ENCODE assay signal across 18 cellular contexts in the genomic region with DNA sequence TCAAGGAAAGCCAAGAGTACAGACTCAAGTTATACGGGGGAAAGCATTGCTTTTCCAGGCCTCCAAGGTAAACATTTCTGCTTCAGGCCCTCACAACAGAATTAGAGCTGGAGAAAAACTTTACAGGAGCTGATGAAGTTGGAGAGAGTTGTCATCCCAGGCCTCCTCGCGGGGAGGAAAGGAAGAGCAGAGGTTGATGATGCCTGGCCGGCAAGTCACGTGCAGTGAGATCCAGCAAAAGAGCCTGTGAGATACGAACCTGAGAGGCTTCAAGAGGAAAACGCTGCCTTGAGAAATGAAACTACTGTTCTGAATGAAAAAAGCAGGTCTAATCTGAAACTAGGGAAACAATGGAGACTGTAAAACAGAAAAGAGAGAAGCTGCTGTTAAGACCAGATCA.
DNase-seq lines count a peak whose midpoint lies in the region; ATAC-seq and TF ChIP-seq lines count a peak whose summit lies in the region.
"Had no signal": no experiment of that assay in that cellular context is flagged by ENCODE, and none has a peak within 500 bp of the region (broad histone marks: within the 10 kb centered on the region; RNA-seq: fewer than 3 reads in every experiment).

No MANE protein-coding gene starts in this region.

- CTCF ChIA-PET in AG04450 (lab: Charles Lee): interaction anchor here (0.9 kb wide), 1 partner anchor 88 kb away, joined by 3 read pairs; no protein-coding TSS in a partner anchor

- H3K27me3 ChIP-seq in AG04450 (ENCODE audit: control insufficient read depth, insufficient read depth, low read length) (no peaks in the 10 kb centered on the region), esophagus muscularis mucosa (peaks cover 0 to 28% (median 0%) of the 10 kb centered on the region in 4 donors)
- H3K27me3 ChIP-seq: upper lobe of right lung had no signal

- POLR2A ChIA-PET in AG04450 (lab: Yijun Ruan, JAX): no interaction called here

- 54% methylated on average over 7 of the region's 7 CpGs for whole genome bisulfite sequencing in esophagus muscularis mucosa

- DNase-seq in AG04450 (ENCODE audit: low read depth, low spot score) (no peak), NCI-H2227 treated with DMSO at 0.1 percent for 48 hours (lab: John Stamatoyannopoulos, UW) (peak; percentile 29), esophagus muscularis mucosa (ENCODE audit: extremely low spot score) (peak; percentile 47), lung microvascular endothelial cell (ENCODE audit: low read depth in 2 of 2) (peak; percentile 23 to 77), Kasumi-1 (lab: John Stamatoyannopoulos, UW) (no peak), mucosa of gallbladder (ENCODE audit: low spot score) (no peak)
- DNase-seq: activated CD8-positive, alpha-beta memory T cell treated with anti-CD3 and anti-CD28 coated beads, Interleukin-2, amount 50 U/mL, for 4 hours; activated naive CD4-positive, alpha-beta T cell treated with anti-CD3 and anti-CD28 coated beads, Interleukin-2, amount 10 ng/mL, durations not matched to agents 7 days and 5 days; GDM1; NCI-H1048; NCI-H2171 treated with DMSO at 0.1 percent for 48 hours; spleen; stimulated activated naive B cell treated with anti-CD40 and anti-IgM and Interleukin-4, amounts not matched to agents 10 μg/mL and 1 μg/mL and 100 μg/mL, for 72 hours; upper lobe of right lung had no signal

- no peak for TF ChIP-seq EP300 in esophagus muscularis mucosa (IDR thresholded peaks at IDR 0.05)

- TF ChIP-seq POLR2A in esophagus muscularis mucosa (IDR thresholded peaks at IDR 0.05; ENCODE audit: low read depth): no peak

- H3K4me1 ChIP-seq in esophagus muscularis mucosa: no peaks in the 10 kb centered on the region
- H3K4me1 ChIP-seq: spleen, upper lobe of right lung had no signal

- H3K27ac ChIP-seq in AG04450 (ENCODE audit: low read depth, low read length): no peak overlapping the region
- no peak overlapping the region for H3K27ac ChIP-seq in esophagus muscularis mucosa (replicated peaks in 1 of 4)
- H3K27ac ChIP-seq: spleen, upper lobe of right lung had no signal

- ATAC-seq in HG03439 (IDR thresholded peaks at IDR 0.05; ENCODE audit: unreplicated experiment): no peak
- no peak for ATAC-seq in GM18909 (IDR thresholded peaks at IDR 0.05; ENCODE audit: poor library complexity, unreplicated experiment)
- ATAC-seq: HCT116; Right ventricle myocardium inferior; stimulated activated naive B cell treated with anti-CD40 and anti-IgM and Interleukin-4, amounts not matched to agents 10 μg/mL and 1 μg/mL and 100 μg/mL, for 72 hours; upper lobe of right lung had no signal

- H3K4me3 ChIP-seq in AG04450 (ENCODE audit: low read depth, low read length): no peak overlapping the region
- H3K4me3 ChIP-seq in esophagus muscularis mucosa: no peak overlapping the region
- H3K4me3 ChIP-seq: spleen, upper lobe of right lung had no signal

- TF ChIP-seq CTCF in AG04450 (IDR thresholded peaks at IDR 0.05; ENCODE audit: low read depth, low read length) (0 out of 2 replicates have a peak, but pooled peaks have one; percentile 11), esophagus muscularis mucosa (IDR thresholded peaks at IDR 0.05) (no peak)

- intact Hi-C loops in esophagus muscularis mucosa (cut with DNase I): no loop called here

- H3K36me3 ChIP-seq in esophagus muscularis mucosa: no peaks in the 10 kb centered on the region
- H3K36me3 ChIP-seq: spleen, upper lobe of right lung had no signal

- H3K9me3 ChIP-seq in AG04450 (ENCODE audit: control insufficient read depth, insufficient read depth, low read length) (peaks cover 6% of the 10 kb centered on the region; the same call in 1 of the 2 replicates), esophagus muscularis mucosa (no peaks in the 10 kb centered on the region)
- H3K9me3 ChIP-seq: spleen, upper lobe of right lung had no signal

Comparison
In these comparisons a context has a peak if more than half of its experiments do, and no peak if none do; other contexts are left out.
1. DNase-seq: peak in NCI-H2227 treated with DMSO at 0.1 percent for 48 hours (single experiment), esophagus muscularis mucosa (single experiment) and lung microvascular endothelial cell (2 of 2); none in AG04450 (single experiment), Kasumi-1 (0 of 2) and mucosa of gallbladder (single experiment).